In the genomic region with DNA sequence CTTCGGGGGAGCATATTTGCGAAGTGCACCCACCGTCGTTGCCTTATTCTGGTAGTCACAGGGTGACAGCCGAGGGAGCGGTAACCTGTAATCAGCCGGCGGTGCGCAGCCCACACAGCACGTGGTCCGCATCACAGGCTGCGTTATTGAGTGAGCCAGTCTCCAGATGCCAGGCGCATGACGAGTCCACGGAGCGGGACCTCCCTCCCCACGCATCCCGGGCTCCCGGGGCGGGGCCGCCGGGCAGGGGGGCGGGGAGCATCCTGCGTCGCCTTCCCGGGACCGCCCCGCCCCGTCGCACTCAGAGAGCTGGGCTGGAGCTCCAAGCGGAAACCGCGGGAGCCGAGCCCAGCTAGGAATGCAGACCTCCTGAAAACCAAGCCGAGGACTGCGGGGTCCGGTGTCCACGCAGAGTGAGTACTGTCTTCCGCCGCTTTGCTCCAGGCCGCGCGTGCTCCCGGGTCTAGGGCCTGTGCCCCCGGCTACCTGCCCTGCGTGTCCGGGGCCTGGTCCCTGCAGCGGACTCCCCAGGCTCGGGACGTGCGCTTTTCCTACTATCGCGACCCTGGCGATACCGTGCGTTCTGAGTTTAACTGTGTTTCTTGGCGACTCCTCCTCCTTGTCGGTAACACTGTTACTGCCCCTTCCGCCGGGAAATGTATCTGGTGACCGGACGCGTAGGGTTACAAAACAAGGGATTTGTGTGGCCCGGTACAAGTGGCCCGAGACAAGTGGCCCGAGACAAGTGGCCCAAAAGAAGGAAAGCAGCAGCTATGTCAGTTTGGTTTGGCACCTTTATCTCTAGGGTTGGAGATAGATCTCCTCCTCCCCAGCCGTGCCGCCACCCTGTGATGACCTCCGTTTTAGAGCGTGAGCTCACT, we compare ENCODE assay signal across 8 cellular contexts. TPM values are rescaled to one million over a fixed set of nuclear protein-coding genes. Genes with fewer than 3 reads are reported as not detected.
A peak's percentile ranks its signal among the peaks of the same experiment; 100 is the strongest.
DNase-seq lines count a peak whose midpoint lies in the region; ATAC-seq, FAIRE-seq and TF ChIP-seq lines count a peak whose summit lies in the region.

No MANE protein-coding gene starts in this region.

- H3K27me3 ChIP-seq in HUES48 (ENCODE audit: control insufficient read depth, insufficient read depth, low read length) (peaks cover 12% of the 10 kb centered on the region), adipocyte (replicated peaks; ENCODE audit: control insufficient read depth, insufficient read depth, low read length) (no peaks in the 10 kb centered on the region), pancreas (no peaks in the 10 kb centered on the region), thymus (ENCODE audit: control insufficient read depth, insufficient read depth) (no peaks in the 10 kb centered on the region)

- ATAC-seq in GM21515 (IDR thresholded peaks at IDR 0.05; ENCODE audit: unreplicated experiment), result peak; percentile 54
- peak; percentile 97 for ATAC-seq in Right ventricle myocardium superior (ENCODE audit: poor library complexity)
- ATAC-seq in pancreas, result peak; percentile 95 to 97 (median 96)

- no peaks in the 10 kb centered on the region for H3K36me3 ChIP-seq in HUES48 (ENCODE audit: control insufficient read depth, insufficient read depth, low read length)
- H3K36me3 ChIP-seq in adipocyte (ENCODE audit: control insufficient read depth, insufficient read depth, low read length, severe bottlenecking), result peaks cover 26% of the 10 kb centered on the region
- H3K36me3 ChIP-seq in pancreas, result peaks cover 0 to 2% (median 0%) of the 10 kb centered on the region in 3 donors
- no peaks in the 10 kb centered on the region for H3K36me3 ChIP-seq in thymus (ENCODE audit: control insufficient read depth, insufficient read depth)

- H3K9ac ChIP-seq in HUES48 (ENCODE audit: low read depth, low read length) (peak overlapping the region; percentile 81), adipocyte (ENCODE audit: low read length) (peak overlapping the region; percentile 98)

- TF ChIP-seq CTCF in pancreas (IDR thresholded peaks at IDR 0.05), result no peak

- intact Hi-C loops in Right ventricle myocardium superior (cut with DNase I) (no loop called here), pancreas (cut with DNase I) (no loop called here)

- peak overlapping the region; percentile 79 for H3K27ac ChIP-seq in HUES48 (ENCODE audit: low read depth, low read length)
- H3K27ac ChIP-seq in pancreas, result peak overlapping the region; percentile 80 to 98 (median 92)
- peak overlapping the region; percentile 89 for H3K27ac ChIP-seq in thymus (ENCODE audit: low read depth)

- WGBS in pancreas, 2 donors, result 0% methylated on average over 70 of the region's 70 CpGs
- 1% methylated on average over 70 of the region's 70 CpGs for WGBS in thymus

- DNase-seq in D341Med (ENCODE audit: low spot score) (peak; percentile 94), SW 1271 (lab: John Stamatoyannopoulos, UW) (peak; percentile 97), adipocyte (ENCODE audit: low read depth) (peak; percentile 98), Right ventricle myocardium superior (peak; percentile 97), pancreas (peak; percentile 88 to 93 (median 92))

- H3K4me3 ChIP-seq in HUES48 (ENCODE audit: low read depth, low read length) (peak overlapping the region; percentile 86), adipocyte (ENCODE audit: low read length) (peak overlapping the region; percentile 95), pancreas (peak overlapping the region; percentile 61 to 78 (median 66)), thymus (ENCODE audit: low read length) (peak overlapping the region; percentile 60)

- no peak for FAIRE-seq in pancreas (lab: Jason Lieb, UNC)

- peaks cover 11% of the 10 kb centered on the region for H3K4me1 ChIP-seq in HUES48 (ENCODE audit: control insufficient read depth, insufficient read depth, low read length)
- H3K4me1 ChIP-seq in adipocyte (ENCODE audit: control insufficient read depth, insufficient read depth, low read length), result peaks cover 52% of the 10 kb centered on the region
- H3K4me1 ChIP-seq in pancreas, result peaks cover 10 to 15% (median 13%) of the 10 kb centered on the region in 3 donors
- H3K4me1 ChIP-seq in thymus (ENCODE audit: control insufficient read depth, insufficient read depth, low read length), result peaks cover 6% of the 10 kb centered on the region

- H3K9me3 ChIP-seq in HUES48 (ENCODE audit: control insufficient read depth, insufficient read depth, low read length) (no peaks in the 10 kb centered on the region), adipocyte (ENCODE audit: control insufficient read depth, low read length) (no peaks in the 10 kb centered on the region), pancreas (no peaks in the 10 kb centered on the region), thymus (ENCODE audit: control insufficient read depth) (no peaks in the 10 kb centered on the region)

RNA-seq across cellular contexts. Expression of a gene that starts 40.6 kb away (rescaled TPM):
- 501 TPM for total RNA-seq in Right ventricle myocardium superior
- 100 to 1,000 TPM in 1 of 6 donors, 10 to 100 TPM in 5; 56.4 to 100 (median 68.1) TPM for total RNA-seq in pancreas
- 10 to 100 TPM; 26.5 to 37.5 TPM for polyA plus RNA-seq in pancreas
- 74.6 TPM for polyA plus RNA-seq in thymus

Comparison
In these comparisons a context has a peak if more than half of its experiments do, and no peak if none do; other contexts are left out.
1. Peak in every context shown above with its lines: DNase-seq, ATAC-seq, H3K4me3 ChIP-seq and H3K27ac ChIP-seq.